8 cellular contexts compared by ENCODE assay signal in the genomic region with DNA sequence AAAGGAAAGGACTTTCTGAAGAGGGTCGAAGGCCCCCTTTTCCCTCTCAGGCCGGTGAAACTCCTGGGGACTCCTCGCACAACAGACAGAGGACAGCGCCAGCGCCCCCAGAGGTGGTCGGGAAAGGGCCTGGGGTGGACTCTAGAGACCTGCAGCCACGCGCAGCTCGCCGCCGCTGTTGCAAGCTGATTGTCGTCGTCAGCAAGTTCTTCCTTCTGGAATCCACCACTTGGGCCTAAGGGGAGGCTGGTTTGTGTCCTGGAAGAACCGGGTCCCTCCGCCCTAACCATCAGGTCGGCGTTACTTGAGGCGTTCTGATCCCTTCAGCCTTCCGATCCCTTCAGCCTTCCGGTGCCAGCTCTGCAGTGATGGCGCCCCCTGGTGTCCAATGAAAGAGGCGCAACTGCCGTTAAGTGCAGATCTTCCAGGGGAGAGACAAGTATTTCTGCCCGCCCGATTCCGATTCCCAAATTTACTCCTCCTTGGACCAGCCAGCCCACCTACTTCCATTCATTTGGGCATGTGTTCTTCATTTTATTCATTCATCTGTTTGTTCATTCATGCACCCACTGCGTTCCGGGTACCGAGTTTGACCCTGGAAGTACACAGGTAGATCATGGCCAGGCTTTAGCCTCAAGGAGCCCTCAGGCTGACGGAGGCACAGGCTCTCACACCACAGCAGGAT.
DNase-seq lines count a peak whose midpoint lies in the region; ATAC-seq, FAIRE-seq and TF ChIP-seq lines count a peak whose summit lies in the region.

No MANE protein-coding gene starts in this region.

- no peak overlapping the region for H3K27ac Mint-ChIP-seq in activated CD4-positive, alpha-beta T cell treated with anti-CD3 and anti-CD28 coated beads for 36 hours
- no peak overlapping the region for H3K27ac Mint-ChIP-seq in chondrocyte (ENCODE audit: unreplicated experiment)

- H3K9me3 Mint-ChIP-seq in activated CD4-positive, alpha-beta T cell treated with anti-CD3 and anti-CD28 coated beads for 36 hours (ENCODE audit: low read depth) = peaks cover 3% of the 10 kb centered on the region
- H3K9me3 Mint-ChIP-seq in chondrocyte (ENCODE audit: low read depth) = peaks cover 8% of the 10 kb centered on the region

- H3K4me1 Mint-ChIP-seq in activated CD4-positive, alpha-beta T cell treated with anti-CD3 and anti-CD28 coated beads for 36 hours = peaks cover 2% of the 10 kb centered on the region
- peaks cover 7% of the 10 kb centered on the region for H3K4me1 Mint-ChIP-seq in chondrocyte (ENCODE audit: low read depth)

- DNase-seq in ACHN (peak; percentile 58), GM19239 (ENCODE audit: insufficient read length, low spot score) (peak; percentile 28), NCI-H2196 treated with DMSO at 0.1 percent for 48 hours (lab: John Stamatoyannopoulos, UW; ENCODE audit: unreplicated experiment) (peak; percentile 7), chondrocyte (ENCODE audit: low spot score) (no peak), kidney tubule cell (ENCODE audit: low spot score) (peak; percentile 66)
- peak; percentile 85 for DNase-seq in activated CD4-positive, alpha-beta T cell treated with anti-CD3 and anti-CD28 coated beads for 36 hours
- peak; percentile 66 to 68 for DNase-seq in stimulated activated CD4-positive, alpha-beta T cell treated with anti-CD3 and anti-CD28 coated beads, Interleukin-1b, Interleukin-23, amount 100 ng/mL, for 4 hours (ENCODE audit: low read depth in 2 of 2)

- in situ Hi-C loops in ACHN (cut with HindIII; ENCODE audit: low pct_ligation_motif_present, low pct_unique_long_range_greater_than_20kb, low sequenced_read_pairs) = no loop called here

- TF ChIP-seq CTCF in chondrocyte (IDR thresholded peaks at IDR 0.05) = peak; percentile 92

- peaks cover 41% of the 10 kb centered on the region for H3K27me3 Mint-ChIP-seq in activated CD4-positive, alpha-beta T cell treated with anti-CD3 and anti-CD28 coated beads for 36 hours
- peaks cover 57% of the 10 kb centered on the region for H3K27me3 Mint-ChIP-seq in chondrocyte (ENCODE audit: low read depth)

- intact Hi-C loops in activated CD4-positive, alpha-beta T cell treated with anti-CD3 and anti-CD28 coated beads for 36 hours (cut with DNase I, micrococcal nuclease) = loop anchor here (1.0 kb wide), 2 partner anchors 321 to 395 kb away; no protein-coding TSS in a partner anchor

- peak; percentile 79 for ATAC-seq in activated CD4-positive, alpha-beta T cell treated with anti-CD3 and anti-CD28 coated beads for 36 hours
- ATAC-seq in HG03280 (IDR thresholded peaks at IDR 0.05; ENCODE audit: unreplicated experiment) = no peak

- no peaks in the 10 kb centered on the region for H3K36me3 Mint-ChIP-seq in activated CD4-positive, alpha-beta T cell treated with anti-CD3 and anti-CD28 coated beads for 36 hours (ENCODE audit: low read depth)
- H3K36me3 Mint-ChIP-seq in chondrocyte (ENCODE audit: low read depth) = no peaks in the 10 kb centered on the region

- H3K4me3 Mint-ChIP-seq in activated CD4-positive, alpha-beta T cell treated with anti-CD3 and anti-CD28 coated beads for 36 hours = no peak overlapping the region
- peak overlapping the region; percentile 37 for H3K4me3 Mint-ChIP-seq in chondrocyte (ENCODE audit: unreplicated experiment)

- POLR2A ChIA-PET in activated CD4-positive, alpha-beta T cell treated with anti-CD3 and anti-CD28 coated beads for 36 hours (lab: Charles Lee) = no interaction called here

- CTCF ChIA-PET in activated CD4-positive, alpha-beta T cell treated with anti-CD3 and anti-CD28 coated beads for 36 hours (lab: Charles Lee) = interaction anchor here (0.6 to 4.1 kb wide), 29 partner anchors 8 to 1525 kb away, joined by 3 to 22 read pairs (median 4); no protein-coding TSS in a partner anchor

- no peak for FAIRE-seq in GM19239 (lab: Jason Lieb, UNC)
